ENCODE assay signal across 17 cellular contexts in the genomic region with DNA sequence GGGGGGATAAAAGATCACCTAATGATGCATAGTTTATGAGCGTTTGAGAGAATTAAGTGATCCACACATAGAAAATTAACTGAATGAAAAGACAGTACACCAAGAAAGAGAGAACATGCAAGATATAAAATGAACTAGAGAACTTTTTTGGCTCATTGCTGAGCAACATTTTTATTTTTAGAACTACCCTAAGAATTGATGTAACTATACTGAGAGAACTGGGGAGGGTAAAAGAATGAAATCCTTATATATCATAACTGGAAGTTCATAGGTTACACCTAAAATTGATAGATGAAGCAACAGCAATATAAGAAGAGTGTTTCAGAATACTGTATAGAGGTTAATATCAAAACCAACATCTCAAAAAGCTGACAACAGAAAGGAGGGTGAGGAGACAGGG. TPM values are rescaled to one million over a fixed set of nuclear protein-coding genes. Genes with fewer than 3 reads are reported as not detected.
DNase-seq lines count a peak whose midpoint lies in the region; ATAC-seq and TF ChIP-seq lines count a peak whose summit lies in the region.
"Had no signal": no experiment of that assay in that cellular context is flagged by ENCODE, and none has a peak within 500 bp of the region (broad histone marks: within the 10 kb centered on the region; RNA-seq: fewer than 3 reads in every experiment).

No MANE protein-coding gene starts in this region.

- TF ChIP-seq CTCF in OCI-LY7 (conservative IDR thresholded peaks at IDR 0.05; ENCODE audit: low read length): no peak
- TF ChIP-seq CTCF in chondrocyte (IDR thresholded peaks at IDR 0.05): no peak
- no peak for TF ChIP-seq CTCF in PC-9 (conservative IDR thresholded peaks at IDR 0.05)
- no peak for TF ChIP-seq CTCF in omental fat pad (IDR thresholded peaks at IDR 0.05)

- H2AFZ ChIP-seq in OCI-LY7 (ENCODE audit: low read length): no peak overlapping the region
- no peak overlapping the region for H2AFZ ChIP-seq in PC-9
- H2AFZ ChIP-seq: GM23248 had no signal

- H3K27ac ChIP-seq in OCI-LY7 (ENCODE audit: low read depth, low read length, poor library complexity, severe bottlenecking) (peak overlapping the region; percentile 2), PC-9 (no peak overlapping the region)
- H3K27ac ChIP-seq: C4-2B, GM23248 had no signal

- H3K4me3 Mint-ChIP-seq in chondrocyte (ENCODE audit: unreplicated experiment) (no peak overlapping the region), naive B cell (no peak overlapping the region)
- no peak overlapping the region for H3K4me3 Mint-ChIP-seq in stimulated activated naive B cell treated with anti-CD40 and anti-IgM and Interleukin-4, amounts not matched to agents 10 μg/mL and 1 μg/mL and 100 μg/mL, for 72 hours
- H3K4me3 Mint-ChIP-seq: CD4-positive, alpha-beta memory T cell had no signal

- POLR2A ChIA-PET in OCI-LY7 (lab: Charles Lee): interaction anchor here (0.6 to 1.6 kb wide), 7 partner anchors 9 to 323 kb away, joined by 3 to 9 read pairs (median 3); no protein-coding TSS in a partner anchor
- POLR2A ChIA-PET in PC-9 (lab: Charles Lee; ENCODE audit: unreplicated experiment): no interaction called here

- H4K20me1 ChIP-seq in OCI-LY7 (ENCODE audit: insufficient read depth, low read length): peaks cover 18% of the 10 kb centered on the region; the same call in 1 of the 2 replicates
- H4K20me1 ChIP-seq in PC-9 (ENCODE audit: insufficient read depth): peaks cover 16% of the 10 kb centered on the region

- no peak for ATAC-seq in naive B cell (ENCODE audit: low read depth in 2 of 2)
- ATAC-seq in stimulated activated naive B cell treated with anti-CD40 and anti-IgM and Interleukin-4, amounts not matched to agents 10 μg/mL and 1 μg/mL and 100 μg/mL, for 72 hours (replicated peaks): no peak
- no peak for ATAC-seq in omental fat pad (ENCODE audit: low FRiP score)
- ATAC-seq: GM12878 had no signal

- CTCF ChIA-PET in OCI-LY7 (lab: Charles Lee; ENCODE audit: unreplicated experiment): no interaction called here
- CTCF ChIA-PET in PC-9 (lab: Charles Lee): no interaction called here

- intact Hi-C loops in OCI-LY7 (cut with micrococcal nuclease; ENCODE audit: unreplicated experiment) (no loop called here), PC-9 (cut with micrococcal nuclease; ENCODE audit: unreplicated experiment) (no loop called here)

- H3K36me3 ChIP-seq in OCI-LY7 (ENCODE audit: insufficient read depth, low read length) (peaks cover 79% of the 10 kb centered on the region), PC-9 (ENCODE audit: low read depth) (peaks cover 15% of the 10 kb centered on the region; the same call in 1 of the 2 replicates)
- H3K36me3 ChIP-seq: HAP-1 had no signal

- no TSS peak for BruUV-seq in OCI-LY7 (replicated peaks; lab: Mats Ljungman, UMichigan)
- no TSS peak for BruUV-seq in PC-9 (replicated peaks; lab: Mats Ljungman, UMichigan)

- H3K9me3 ChIP-seq in OCI-LY7 (ENCODE audit: low read length) (no peaks in the 10 kb centered on the region), PC-9 (ENCODE audit: insufficient read depth, low read depth) (no peaks in the 10 kb centered on the region)
- H3K9me3 ChIP-seq: HAP-1 had no signal

- H3K9me2 ChIP-seq in OCI-LY7 (ENCODE audit: insufficient read depth, low read length) (no peaks in the 10 kb centered on the region), PC-9 (ENCODE audit: insufficient read depth) (no peaks in the 10 kb centered on the region)

- peaks cover 2% of the 10 kb centered on the region for H3K36me3 Mint-ChIP-seq in chondrocyte (ENCODE audit: low read depth)
- peaks cover 0 to 8% of the 10 kb centered on the region in 2 donors for H3K36me3 Mint-ChIP-seq in naive B cell
- peaks cover 14 to 17% of the 10 kb centered on the region in 2 donors for H3K36me3 Mint-ChIP-seq in stimulated activated naive B cell treated with anti-CD40 and anti-IgM and Interleukin-4, amounts not matched to agents 10 μg/mL and 1 μg/mL and 100 μg/mL, for 72 hours

- peak overlapping the region; percentile 87 for H3K27ac Mint-ChIP-seq in chondrocyte (ENCODE audit: unreplicated experiment)
- H3K27ac Mint-ChIP-seq in naive B cell: peak overlapping the region in 4 of 6 donors; percentile 36 to 59 (median 54)
- peak overlapping the region; percentile 20 for H3K27ac Mint-ChIP-seq in stimulated activated naive B cell treated with anti-CD40 and anti-IgM and Interleukin-4, amounts not matched to agents 10 μg/mL and 1 μg/mL and 100 μg/mL, for 72 hours

- no peaks in the 10 kb centered on the region for H3K27me3 Mint-ChIP-seq in chondrocyte (ENCODE audit: low read depth)
- H3K27me3 Mint-ChIP-seq in naive B cell: no peaks in the 10 kb centered on the region
- no peaks in the 10 kb centered on the region for H3K27me3 Mint-ChIP-seq in stimulated activated naive B cell treated with anti-CD40 and anti-IgM and Interleukin-4, amounts not matched to agents 10 μg/mL and 1 μg/mL and 100 μg/mL, for 72 hours
- H3K27me3 Mint-ChIP-seq: CD4-positive, alpha-beta memory T cell had no signal

- H3K4me3 ChIP-seq in OCI-LY7 (ENCODE audit: low read depth, low read length, poor library complexity, severe bottlenecking) (no peak overlapping the region), PC-9 (no peak overlapping the region)
- H3K4me3 ChIP-seq: GM12878, GM23248, HAP-1 had no signal

- no peak for DNase-seq in OCI-LY7 (ENCODE audit: low spot score)
- no peak for DNase-seq in chondrocyte (ENCODE audit: low spot score)
- DNase-seq in naive B cell: no peak
- no peak for DNase-seq in stimulated activated naive B cell treated with anti-CD40 and anti-IgM and Interleukin-4, amounts not matched to agents 10 μg/mL and 1 μg/mL and 100 μg/mL, for 72 hours
- no peak for DNase-seq in PC-9
- DNase-seq in omental fat pad (ENCODE audit: low spot score): no peak
- DNase-seq in DMS53 treated with DMSO at 0.1 percent for 48 hours (lab: John Stamatoyannopoulos, UW; ENCODE audit: unreplicated experiment): no peak
- DNase-seq: ACHN; AML-193; CD4-positive, alpha-beta memory T cell; DMS153; DMS79 treated with DMSO at 0.1 percent for 48 hours; GF-D8; GM23248 had no signal

- H3K79me2 ChIP-seq in OCI-LY7 (ENCODE audit: insufficient read depth, low read depth, low read length) (peaks cover 91% of the 10 kb centered on the region), PC-9 (ENCODE audit: low read depth) (peaks cover 43% of the 10 kb centered on the region)

- peaks cover 4% of the 10 kb centered on the region; the same call in 1 of the 2 replicates for H3F3A ChIP-seq in PC-9 (ENCODE audit: insufficient read depth, low read depth)

- H3K4me1 ChIP-seq in OCI-LY7 (ENCODE audit: insufficient read depth, low read length, poor library complexity, severe bottlenecking): peaks cover 46% of the 10 kb centered on the region
- no peaks in the 10 kb centered on the region for H3K4me1 ChIP-seq in PC-9 (replicated peaks; ENCODE audit: insufficient read depth)
- H3K4me1 ChIP-seq: HAP-1 had no signal

- H3K4me1 Mint-ChIP-seq in chondrocyte (ENCODE audit: low read depth) (peaks cover 45% of the 10 kb centered on the region), naive B cell (peaks cover 22 to 38% (median 23%) of the 10 kb centered on the region in 3 donors)
- H3K4me1 Mint-ChIP-seq in stimulated activated naive B cell treated with anti-CD40 and anti-IgM and Interleukin-4, amounts not matched to agents 10 μg/mL and 1 μg/mL and 100 μg/mL, for 72 hours: peaks cover 14 to 30% of the 10 kb centered on the region in 2 donors

- H3K9me3 Mint-ChIP-seq in chondrocyte (ENCODE audit: low read depth) (no peaks in the 10 kb centered on the region), naive B cell (no peaks in the 10 kb centered on the region)
- H3K9me3 Mint-ChIP-seq in stimulated activated naive B cell treated with anti-CD40 and anti-IgM and Interleukin-4, amounts not matched to agents 10 μg/mL and 1 μg/mL and 100 μg/mL, for 72 hours: no peaks in the 10 kb centered on the region
- H3K9me3 Mint-ChIP-seq: CD4-positive, alpha-beta memory T cell had no signal

- H3K4me2 ChIP-seq in OCI-LY7 (ENCODE audit: low read length): no peak overlapping the region
- no peak overlapping the region for H3K4me2 ChIP-seq in PC-9

- no peaks in the 10 kb centered on the region for H3K27me3 ChIP-seq in PC-9 (ENCODE audit: insufficient read depth, low read depth)

RNA-seq across cellular contexts. Expression of gene USP34, which starts 55.6 kb away (rescaled TPM):
- total RNA-seq in OCI-LY7 (2014; rRNA removed; shearing (Covaris generic)): 147 and 192 TPM in 2 replicates
- total RNA-seq in OCI-LY7 (2022): 340 and 344 TPM in 2 replicates
- 104 to 129 TPM (median 104 TPM) in 3 replicates for total RNA-seq in chondrocyte
- polyA plus RNA-seq in naive B cell (ENCODE audit: low read depth in 6 of 6): 10 to 100 TPM; 16.1 to 26.9 (median 21.4) TPM
- 85.4 and 120 TPM in 2 replicates for total RNA-seq in PC-9 (2021)
- 100 to 1,000 TPM; 124 to 147 (median 135) TPM for total RNA-seq in omental fat pad

Comparison
In these comparisons a context has a peak if more than half of its experiments do, and no peak if none do; other contexts are left out.
1. H3K27ac Mint-ChIP-seq: peak in every context shown above with its lines; median percentile 87 in chondrocyte; 54 in naive B cell; 20 in stimulated activated naive B cell treated with anti-CD40 and anti-IgM and Interleukin-4, amounts not matched to agents 10 μg/mL and 1 μg/mL and 100 μg/mL, for 72 hours.